13 cellular contexts compared by ENCODE assay signal in the genomic region with DNA sequence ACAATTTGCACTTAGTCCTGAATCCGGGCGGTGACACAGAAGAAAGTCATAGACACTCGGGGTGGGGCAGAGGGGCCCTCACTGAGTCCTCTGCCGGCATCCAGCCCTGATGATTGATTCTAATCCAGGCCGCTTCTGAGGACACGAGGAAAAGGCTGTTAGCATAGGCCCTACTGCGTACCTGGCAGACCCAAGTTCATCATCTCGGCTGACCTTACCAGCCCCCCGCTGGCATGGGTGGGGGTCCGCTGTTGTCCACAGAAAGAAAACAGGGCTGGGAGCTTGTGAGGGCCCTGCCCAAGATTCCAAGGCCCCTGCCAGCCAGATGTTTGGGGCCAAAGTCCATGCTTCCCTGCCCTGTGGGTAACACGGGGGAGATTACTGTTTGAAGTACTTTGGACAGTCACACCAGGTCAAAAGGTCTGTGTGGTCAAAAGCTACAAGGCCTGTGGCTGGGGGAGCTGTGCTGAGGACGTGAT. TPM values are rescaled to one million over a fixed set of nuclear protein-coding genes. Genes with fewer than 3 reads are reported as not detected.
DNase-seq lines count a peak whose midpoint lies in the region; ATAC-seq, FAIRE-seq and TF ChIP-seq lines count a peak whose summit lies in the region.
"Had no signal": no experiment of that assay in that cellular context is flagged by ENCODE, and none has a peak within 500 bp of the region (broad histone marks: within the 10 kb centered on the region; RNA-seq: fewer than 3 reads in every experiment).

No MANE protein-coding gene starts in this region.

- H3F3A ChIP-seq in smooth muscle cell (ENCODE audit: low read depth), result no peaks in the 10 kb centered on the region

- peak; percentile 74 for ATAC-seq in HepG2
- ATAC-seq in HG02870 (IDR thresholded peaks at IDR 0.05; ENCODE audit: unreplicated experiment), result no peak
- no peak for ATAC-seq in GM21526 (IDR thresholded peaks at IDR 0.05; ENCODE audit: low FRiP score, unreplicated experiment)
- no peak for ATAC-seq in activated naive CD4-positive, alpha-beta T cell treated with anti-CD3 and anti-CD28 coated beads, Interleukin-2, amount 50 U/mL, for 72 hours
- ATAC-seq: activated CD8-positive, alpha-beta T cell treated with anti-CD3 and anti-CD28 coated beads for 36 hours had no signal

- TF ChIP-seq CTCF in HepG2 (CRISPR knock-in tag; IDR thresholded peaks at IDR 0.05) (no peak), smooth muscle cell (IDR thresholded peaks at IDR 0.05; ENCODE audit: borderline replicate concordance, insufficient read depth, poor library complexity, severe bottlenecking) (no peak)

- 64 to 75% (median 68%) methylated on average over 12 of the region's 12 CpGs for WGBS in adipose tissue, 3 donors
- WGBS in HepG2 (ENCODE audit: low lambda C conversion rate), result 0% methylated on average over 4 of the region's 12 CpGs
- WGBS in smooth muscle cell (ENCODE audit: low lambda C conversion rate), result 88% methylated on average over 12 of the region's 12 CpGs

- H4K20me1 ChIP-seq in HepG2 (ENCODE audit: insufficient read depth, low read length), result no peaks in the 10 kb centered on the region; the same call in 1 of the 2 replicates
- peaks cover 59% of the 10 kb centered on the region for H4K20me1 ChIP-seq in smooth muscle cell (ENCODE audit: low read depth)

- BruUV-seq in HepG2 (replicated peaks; lab: Mats Ljungman, UMichigan), result no TSS peak

- TF ChIP-seq POLR2A in HepG2 (IDR thresholded peaks at IDR 0.05; ENCODE audit: insufficient read depth in 1 of 2, low read depth in 2 of 2, low read length in 2 of 2), result peak in 1 of 2 experiments; percentile 34; a peak in 1 of 4 replicates

- no peak for TF ChIP-seq RAD21 in HepG2 (CRISPR knock-in tag; IDR thresholded peaks at IDR 0.05)

- peaks cover 74% of the 10 kb centered on the region for H3K79me2 ChIP-seq in HepG2 (ENCODE audit: insufficient read depth, low read length)
- peaks cover 54% of the 10 kb centered on the region for H3K79me2 ChIP-seq in smooth muscle cell (ENCODE audit: low read depth)

- H3K4me3 ChIP-seq in HepG2 (replicated peaks in 1 of 3; ENCODE audit: insufficient read depth in 1 of 3, low read depth in 2 of 3, low read length in 3 of 3) (peak overlapping the region; percentile 3 to 55 (median 5); a peak in 4 of 6 replicates), smooth muscle cell (no peak overlapping the region)

- H3K4me2 ChIP-seq in HepG2 (ENCODE audit: low read depth, low read length), result peak overlapping the region; percentile 79
- H3K4me2 ChIP-seq in smooth muscle cell, result no peak overlapping the region

- no peaks in the 10 kb centered on the region for H3K36me3 Mint-ChIP-seq in activated naive CD4-positive, alpha-beta T cell treated with anti-CD3 and anti-CD28 coated beads, Interleukin-2, amount 50 U/mL, for 72 hours

- POLR2A ChIA-PET in HepG2 (lab: Yijun Ruan, JAX), result interaction anchor here (0.5 to 4.5 kb wide), 34 partner anchors 9 to 471 kb away, joined by 3 to 351 read pairs (median 8); a partner anchor contains a TSS

- H3K27me3 ChIP-seq in HepG2 (ENCODE audit: control insufficient read depth in 1 of 2, insufficient read depth in 2 of 2, low read length in 2 of 2) (no peaks in the 10 kb centered on the region), smooth muscle cell (ENCODE audit: low read depth) (no peaks in the 10 kb centered on the region)

- no peak overlapping the region for H3K27ac Mint-ChIP-seq in activated naive CD4-positive, alpha-beta T cell treated with anti-CD3 and anti-CD28 coated beads, Interleukin-2, amount 50 U/mL, for 72 hours

- intact Hi-C loops in HepG2 (cut with micrococcal nuclease; ENCODE audit: unreplicated experiment), result loop anchor here (2.0 kb wide), 2 partner anchors 44 to 86 kb away; no protein-coding TSS in a partner anchor

- H3K27ac ChIP-seq in adipose tissue (ENCODE audit: low read depth, low read length) (peak overlapping the region; percentile 83), HepG2 (ENCODE audit: extremely low read length, insufficient read depth, low read length) (peak overlapping the region; percentile 99), smooth muscle cell (ENCODE audit: low read depth) (peak overlapping the region; percentile 20)
- H3K27ac ChIP-seq: HL-60 had no signal

- CTCF ChIA-PET in HepG2 (lab: Yijun Ruan, JAX; ENCODE audit: low intra/inter-chr PET ratio, low total read pairs), result interaction anchor here (0.8 to 2.1 kb wide), 2 partner anchors 44 to 87 kb away, joined by 3 to 6 read pairs; a partner anchor contains a TSS

- H3K4me1 ChIP-seq in HepG2 (ENCODE audit: insufficient read depth, low read length) (peaks cover 98% of the 10 kb centered on the region), smooth muscle cell (ENCODE audit: low read depth) (no peaks in the 10 kb centered on the region)

- DNase-seq in HCEC 1CT (peak; percentile 85), HepG2 (ENCODE audit: low spot score) (peak; percentile 95), smooth muscle cell (lab: John Stamatoyannopoulos, UW; ENCODE audit: unreplicated experiment) (no peak), NCI-H1694 treated with DMSO at 0.1 percent for 48 hours (lab: John Stamatoyannopoulos, UW) (no peak)
- no peak for DNase-seq in activated naive CD4-positive, alpha-beta T cell treated with anti-CD3 and anti-CD28 coated beads, Interleukin-2, amount 50 U/mL, for 72 hours (ENCODE audit: low spot score in 2 of 2)
- DNase-seq: activated CD8-positive, alpha-beta T cell treated with anti-CD3 and anti-CD28 coated beads for 36 hours; hippocampal formation; NCI-H1694; SHP77 treated with DMSO at 0.1 percent for 48 hours had no signal

- H3K9me3 ChIP-seq in HepG2 (ENCODE audit: low read length) (no peaks in the 10 kb centered on the region), smooth muscle cell (replicated peaks; ENCODE audit: low read depth) (no peaks in the 10 kb centered on the region)

- no peak overlapping the region for H2AFZ ChIP-seq in HepG2 (ENCODE audit: low read length)
- no peak overlapping the region for H2AFZ ChIP-seq in smooth muscle cell (ENCODE audit: low read depth)

- TF ChIP-seq EP300 in HepG2 (IDR thresholded peaks at IDR 0.05; ENCODE audit: low read depth in 2 of 2, low read length in 2 of 2) (peak; percentile 92 to 95), HepG2 (CRISPR knock-in tag; IDR thresholded peaks at IDR 0.05; ENCODE audit: borderline replicate concordance) (peak; percentile 91)

- in situ Hi-C loops in HepG2 (cut with HindIII; ENCODE audit: extremely low pct_ligation_motif_present, low pct_unique_long_range_greater_than_20kb), result loop anchor here (10.0 kb wide), 1 partner anchor 84 kb away; a partner anchor contains a TSS

- H3K9me3 Mint-ChIP-seq in activated naive CD4-positive, alpha-beta T cell treated with anti-CD3 and anti-CD28 coated beads, Interleukin-2, amount 50 U/mL, for 72 hours, result no peaks in the 10 kb centered on the region
- H3K9me3 Mint-ChIP-seq: activated CD8-positive, alpha-beta T cell treated with anti-CD3 and anti-CD28 coated beads for 36 hours had no signal

- H3K36me3 ChIP-seq in HepG2 (replicated peaks in 1 of 2; ENCODE audit: control insufficient read depth in 1 of 2, insufficient read depth in 2 of 2, low read length in 2 of 2), result peaks cover 4 to 23% of the 10 kb centered on the region in 2 experiments; a peak in 3 of 5 replicates
- H3K36me3 ChIP-seq in smooth muscle cell (ENCODE audit: low read depth), result no peaks in the 10 kb centered on the region

- H3K9ac ChIP-seq in HepG2 (ENCODE audit: insufficient read depth, low read depth, low read length) (peak overlapping the region; percentile 89), smooth muscle cell (ENCODE audit: low read depth) (no peak overlapping the region)

- FAIRE-seq in HepG2 (lab: Jason Lieb, UNC), result no peak

TF ChIP-seq in HepG2, 621 proteins besides CTCF, POLR2A, EP300 and RAD21 (continues in another document):
- no peak for TF ChIP-seq ZFYVE20 (CRISPR knock-in tag; IDR thresholded peaks at IDR 0.05; ENCODE audit: borderline replicate concordance, low read depth)
- no peak for TF ChIP-seq AKAP8 (CRISPR knock-in tag; IDR thresholded peaks at IDR 0.05)
- no peak for TF ChIP-seq SCMH1 (CRISPR knock-in tag; IDR thresholded peaks at IDR 0.05; ENCODE audit: borderline replicate concordance)
- TF ChIP-seq ZNF614 (CRISPR knock-in tag; IDR thresholded peaks at IDR 0.05; ENCODE audit: borderline replicate concordance), result no peak
- TF ChIP-seq ATF1 (CRISPR knock-in tag; IDR thresholded peaks at IDR 0.05), result no peak; the same call in 1 of the 2 replicates

RNA-seq across cellular contexts. Expression of a gene that starts 24.5 kb away (rescaled TPM):
- polyA plus RNA-seq in adipose tissue, result 100 to 1,000 TPM in 2 of 3 donors, 10 to 100 TPM in 1; 66.5 to 123 (median 119) TPM
- 56.6 and 78.5 TPM in 2 replicates for total RNA-seq in HepG2 (2016; rRNA removed; fragmentation: Illumina TruSeq; extraction: Trizol)
- 56.7 and 59.9 TPM in 2 replicates for total RNA-seq in HepG2 (2016; cell fraction: cytosol; rRNA removed; fragmentation: Illumina TruSeq; extraction: Trizol; ENCODE audit: low read depth)
- 51.2 and 75.8 TPM in 2 replicates for total RNA-seq in HepG2 (2016; cell fraction: insoluble cytoplasmic fraction; rRNA removed; fragmentation: Illumina TruSeq; extraction: Trizol)
- total RNA-seq in HepG2 (2016; cell fraction: membrane; rRNA removed; fragmentation: Illumina TruSeq; extraction: Trizol), result 144 and 156 TPM in 2 replicates
- 57.0 and 67.0 TPM in 2 replicates for total RNA-seq in HepG2 (2016; cell fraction: nucleus; rRNA removed; fragmentation: Illumina TruSeq; extraction: Trizol)
- 184 and 205 TPM in 2 replicates for polyA plus RNA-seq in HepG2 (2011; rRNA removed)
- 216 and 224 TPM in 2 replicates for polyA plus RNA-seq in HepG2 (2011; cell fraction: cytosol; rRNA removed)
- polyA plus RNA-seq in HepG2 (2011; cell fraction: nucleus; rRNA removed), result 121 and 137 TPM in 2 replicates
- 145 and 175 TPM in 2 replicates for polyA plus RNA-seq in HepG2 (2012)
- polyA plus RNA-seq in HepG2 (2016; cell fraction: cytosol; fragmentation: Illumina TruSeq; extraction: Trizol; ENCODE audit: low read depth), result 87.6 and 105 TPM in 2 replicates
- 71.8 and 81.7 TPM in 2 replicates for polyA plus RNA-seq in HepG2 (2016; cell fraction: insoluble cytoplasmic fraction; fragmentation: Illumina TruSeq; extraction: Trizol; ENCODE audit: low read depth)
- 183 and 185 TPM in 2 replicates for polyA plus RNA-seq in HepG2 (2016; cell fraction: membrane; fragmentation: Illumina TruSeq; extraction: Trizol; ENCODE audit: low read depth)
- polyA plus RNA-seq in HepG2 (2016; cell fraction: nucleus; fragmentation: Illumina TruSeq; extraction: Trizol; ENCODE audit: insufficient read depth, low read depth), result 94.6 and 95.4 TPM in 2 replicates
- polyA minus RNA-seq in HepG2 (2011; rRNA and poly(A)+ RNA removed; ENCODE audit: low replicate concordance), result 179 and 302 TPM in 2 replicates
- 60.3 and 74.0 TPM in 2 replicates for polyA minus RNA-seq in HepG2 (2011; cell fraction: cytosol; rRNA and poly(A)+ RNA removed)
- 85.1 and 89.6 TPM in 2 replicates for polyA minus RNA-seq in HepG2 (2011; cell fraction: nucleus; rRNA and poly(A)+ RNA removed)
- total RNA-seq in smooth muscle cell, result 135 and 140 TPM in 2 replicates
- 33.2 and 38.2 TPM in 2 replicates for polyA plus RNA-seq in smooth muscle cell
- 10 to 100 TPM; 37.0 to 52.9 TPM for total RNA-seq in activated naive CD4-positive, alpha-beta T cell treated with anti-CD3 and anti-CD28 coated beads, Interleukin-2, amount 50 U/mL, for 72 hours

Comparison
In these comparisons a context has a peak if more than half of its experiments do, and no peak if none do; other contexts are left out.
1. DNase-seq: peak in HCEC 1CT (single experiment) and HepG2 (single experiment); none in smooth muscle cell (single experiment), NCI-H1694 treated with DMSO at 0.1 percent for 48 hours (single experiment) and activated naive CD4-positive, alpha-beta T cell treated with anti-CD3 and anti-CD28 coated beads, Interleukin-2, amount 50 U/mL, for 72 hours (0 of 2).
2. H3K27ac ChIP-seq: peak in every context shown above with its lines; median percentile 99 in HepG2; 83 in adipose tissue; 20 in smooth muscle cell.